Comparison of ENCODE assay signal across 13 cellular contexts in the genomic region with DNA sequence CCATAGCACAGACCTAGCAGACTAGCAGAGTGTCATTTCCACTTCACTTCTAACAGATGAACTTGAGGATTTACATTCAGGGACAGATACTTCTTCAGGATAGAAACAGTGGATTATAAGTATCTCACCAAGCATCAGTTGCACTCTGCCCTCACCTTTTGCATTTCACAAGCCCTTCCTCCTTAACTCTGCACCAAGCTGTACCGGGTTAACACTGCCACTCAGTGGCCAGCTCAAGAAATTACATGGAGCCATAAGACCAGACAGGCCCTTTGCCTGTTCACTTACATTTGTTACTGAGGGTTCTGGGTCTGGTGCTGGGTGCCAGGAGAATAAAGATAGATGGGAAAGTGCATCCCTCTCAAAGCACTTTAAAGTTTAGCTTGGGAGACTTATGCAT.
DNase-seq lines count a peak whose midpoint lies in the region; TF ChIP-seq lines count a peak whose summit lies in the region.
"Had no signal": no experiment of that assay in that cellular context is flagged by ENCODE, and none has a peak within 500 bp of the region (broad histone marks: within the 10 kb centered on the region; RNA-seq: fewer than 3 reads in every experiment).

No MANE protein-coding gene starts in this region.

- H3K27ac ChIP-seq in 22Rv1 (no peak overlapping the region), sigmoid colon (no peak overlapping the region)
- H3K27ac ChIP-seq: uterus had no signal

- TF ChIP-seq EP300 in sigmoid colon (IDR thresholded peaks at IDR 0.05): no peak

- TF ChIP-seq CTCF in 22Rv1 (IDR thresholded peaks at IDR 0.05) (peak; percentile 63), sigmoid colon (IDR thresholded peaks at IDR 0.05) (no peak)

- WGBS in sigmoid colon, 2 donors: 81 to 94% methylated on average over 1 of the region's 1 CpG

- H3K27me3 ChIP-seq in NT2/D1 (ENCODE audit: insufficient read depth, insufficient read length) (no peaks in the 10 kb centered on the region), sigmoid colon (no peaks in the 10 kb centered on the region)
- H3K27me3 ChIP-seq: MG63, uterus had no signal

- peak; percentile 44 for DNase-seq in CMK (ENCODE audit: low read depth)
- peak; percentile 49 for DNase-seq in NT2/D1 (ENCODE audit: low read depth, low spot score)
- peak; percentile 39 to 45 for DNase-seq in erythroblast (lab: John Stamatoyannopoulos, UW)
- no peak for DNase-seq in anterior cingulate cortex (lab: John Stamatoyannopoulos, UW)
- no peak for DNase-seq in NCI-H1417 treated with DMSO at 0.1 percent for 48 hours (lab: John Stamatoyannopoulos, UW)
- no peak for DNase-seq in SK-N-DZ (ENCODE audit: low spot score)
- DNase-seq in sigmoid colon: no peak
- DNase-seq: caudate nucleus, MG63, naive B cell, SHP77 treated with DMSO at 0.1 percent for 48 hours, uterus had no signal

- H3K9me3 ChIP-seq in NT2/D1 (ENCODE audit: insufficient read depth, low read length) (peaks cover 20% of the 10 kb centered on the region; the same call in 1 of the 2 replicates), sigmoid colon (peaks cover 11 to 19% (median 14%) of the 10 kb centered on the region in 4 donors)

- intact Hi-C loops in sigmoid colon (cut with DNase I): no loop called here

- H3K36me3 ChIP-seq in NT2/D1 (ENCODE audit: insufficient read depth, insufficient read length, low read length) (no peaks in the 10 kb centered on the region), sigmoid colon (no peaks in the 10 kb centered on the region)
- H3K36me3 ChIP-seq: MG63, uterus had no signal

- H3K4me3 ChIP-seq in NT2/D1 (ENCODE audit: insufficient read length, low read depth): no peak overlapping the region
- H3K4me3 ChIP-seq in sigmoid colon: no peak overlapping the region
- H3K4me3 ChIP-seq: MG63, uterus had no signal

- no peak overlapping the region for H3K9ac ChIP-seq in NT2/D1 (ENCODE audit: insufficient read length, low read depth)

- no peaks in the 10 kb centered on the region for H3K4me1 ChIP-seq in NT2/D1 (ENCODE audit: insufficient read depth, insufficient read length)
- H3K4me1 ChIP-seq in sigmoid colon: no peaks in the 10 kb centered on the region
- H3K4me1 ChIP-seq: uterus had no signal

- no peak for TF ChIP-seq POLR2A in erythroblast (IDR thresholded peaks at IDR 0.05; ENCODE audit: low read length)
- no peak for TF ChIP-seq POLR2A in sigmoid colon (IDR thresholded peaks at IDR 0.05)

Comparison
In these comparisons a context has a peak if more than half of its experiments do, and no peak if none do; other contexts are left out.
1. DNase-seq: peak in CMK (single experiment), NT2/D1 (single experiment) and erythroblast (2 of 2); none in anterior cingulate cortex (0 of 58), NCI-H1417 treated with DMSO at 0.1 percent for 48 hours (single experiment), SK-N-DZ (single experiment) and sigmoid colon (single experiment).